ENCODE assay signal across 18 cellular contexts in genomic region chr13:114001331-114002008, GRCh38.
"Had no signal": no experiment of that assay in that cellular context is flagged by ENCODE, and none has a peak within 500 bp of the region (broad histone marks: within the 10 kb centered on the region; RNA-seq: fewer than 3 reads in every experiment).

No MANE protein-coding gene starts in this region.

- H3K36me3 ChIP-seq: uterus had no signal

- H3K4me3 Mint-ChIP-seq: activated CD8-positive, alpha-beta T cell treated with anti-CD3 and anti-CD28 coated beads for 36 hours; activated naive CD8-positive, alpha-beta T cell treated with anti-CD3 and anti-CD28 coated beads, Interleukin-2, amount 10 ng/mL, durations not matched to agents 7 days and 5 days; activated T-cell treated with anti-CD3 and anti-CD28 coated beads, Interleukin-2, amount 50 U/mL, for 4 hours; dendritic cell treated with granulocyte-macrophage colony-stimulating factor and Interleukin-4, amounts not matched to agents 40 ng/mL and 50 ng/mL, for 4 days; effector memory CD8-positive, alpha-beta T cell; WTC11 had no signal

- ATAC-seq: activated CD8-positive, alpha-beta T cell treated with anti-CD3 and anti-CD28 coated beads for 36 hours; activated T-cell treated with anti-CD3 and anti-CD28 coated beads, Interleukin-2, amount 50 U/mL, for 4 hours; effector memory CD8-positive, alpha-beta T cell; naive thymus-derived CD8-positive, alpha-beta T cell had no signal

- H3K9me3 ChIP-seq: stomach, testis, uterus had no signal

- H3K27me3 Mint-ChIP-seq: activated CD8-positive, alpha-beta T cell treated with anti-CD3 and anti-CD28 coated beads for 36 hours; activated naive CD8-positive, alpha-beta T cell treated with anti-CD3 and anti-CD28 coated beads, Interleukin-2, amount 10 ng/mL, durations not matched to agents 7 days and 5 days; dendritic cell treated with granulocyte-macrophage colony-stimulating factor and Interleukin-4, amounts not matched to agents 40 ng/mL and 50 ng/mL, for 4 days; effector memory CD8-positive, alpha-beta T cell; naive thymus-derived CD8-positive, alpha-beta T cell had no signal

- H3K9me3 Mint-ChIP-seq: activated CD8-positive, alpha-beta T cell treated with anti-CD3 and anti-CD28 coated beads for 36 hours; activated naive CD8-positive, alpha-beta T cell treated with anti-CD3 and anti-CD28 coated beads, Interleukin-2, amount 10 ng/mL, durations not matched to agents 7 days and 5 days; activated T-cell treated with anti-CD3 and anti-CD28 coated beads, Interleukin-2, amount 50 U/mL, for 4 hours; dendritic cell treated with granulocyte-macrophage colony-stimulating factor and Interleukin-4, amounts not matched to agents 40 ng/mL and 50 ng/mL, for 4 days; effector memory CD8-positive, alpha-beta T cell; WTC11 had no signal

- H3K36me3 Mint-ChIP-seq: activated naive CD8-positive, alpha-beta T cell treated with anti-CD3 and anti-CD28 coated beads, Interleukin-2, amount 10 ng/mL, durations not matched to agents 7 days and 5 days had no signal

- H3K27me3 ChIP-seq: brain microvascular endothelial cell, stomach, testis, uterus had no signal

- H3K4me1 Mint-ChIP-seq: activated naive CD8-positive, alpha-beta T cell treated with anti-CD3 and anti-CD28 coated beads, Interleukin-2, amount 10 ng/mL, durations not matched to agents 7 days and 5 days; WTC11 had no signal

- DNase-seq: activated CD4-positive, alpha-beta T cell treated with anti-CD3 and anti-CD28 coated beads for 48 hours; activated CD8-positive, alpha-beta T cell treated with anti-CD3 and anti-CD28 coated beads for 36 hours; activated effector memory CD4-positive, alpha-beta T cell treated with Interleukin-2 at 50 U/mL for 16 hours; activated T-cell treated with anti-CD3 and anti-CD28 coated beads, Interleukin-2, amount 50 U/mL, for 4 hours; anterior cingulate cortex; brain microvascular endothelial cell; cerebellar nuclear complex; effector memory CD8-positive, alpha-beta T cell; head of caudate nucleus; mammary epithelial cell; testis; uterus had no signal

- H3K27ac Mint-ChIP-seq: activated CD8-positive, alpha-beta T cell treated with anti-CD3 and anti-CD28 coated beads for 36 hours; activated naive CD8-positive, alpha-beta T cell treated with anti-CD3 and anti-CD28 coated beads, Interleukin-2, amount 10 ng/mL, durations not matched to agents 7 days and 5 days; dendritic cell treated with granulocyte-macrophage colony-stimulating factor and Interleukin-4, amounts not matched to agents 40 ng/mL and 50 ng/mL, for 4 days had no signal

- H3K27ac ChIP-seq: brain microvascular endothelial cell, stomach, testis, uterus had no signal

- H3K4me1 ChIP-seq: uterus had no signal

- H3K4me3 ChIP-seq: smooth muscle cell, stomach, testis, uterus had no signal
